In the genomic region with DNA sequence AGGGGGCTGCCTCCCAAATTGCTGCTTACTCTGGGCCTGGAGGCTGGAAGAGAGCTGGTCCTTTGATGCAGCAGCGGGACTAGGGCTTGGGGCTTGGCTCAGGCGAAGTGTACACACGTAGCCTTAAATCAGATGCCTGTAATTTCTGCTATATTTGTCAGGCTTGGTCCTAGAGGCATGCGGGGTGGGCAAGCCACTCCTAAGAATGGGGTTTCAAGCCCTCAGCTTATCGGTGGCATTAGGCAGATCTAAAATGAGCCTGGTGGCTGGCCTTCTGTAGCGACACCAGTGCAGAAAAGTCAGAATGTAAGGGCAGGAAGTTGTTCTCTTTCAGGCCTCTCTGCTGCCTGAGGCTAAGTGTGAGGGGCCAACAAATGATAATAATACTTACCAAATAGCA, we compare ENCODE assay signal across 11 cellular contexts. TPM values are rescaled to one million over a fixed set of nuclear protein-coding genes. Genes with fewer than 3 reads are reported as not detected.
DNase-seq lines count a peak whose midpoint lies in the region; ATAC-seq and TF ChIP-seq lines count a peak whose summit lies in the region.
"Had no signal": no experiment of that assay in that cellular context is flagged by ENCODE, and none has a peak within 500 bp of the region (broad histone marks: within the 10 kb centered on the region; RNA-seq: fewer than 3 reads in every experiment).

No MANE protein-coding gene starts in this region.

- TF ChIP-seq CTCF in GM12875 (IDR thresholded peaks at IDR 0.05; ENCODE audit: borderline replicate concordance, insufficient read depth, low read depth, low read length): no peak

- no peaks in the 10 kb centered on the region for H3K4me1 ChIP-seq in CD8-positive, alpha-beta memory T cell (ENCODE audit: insufficient read depth, low read length)

- DNase-seq in CD8-positive, alpha-beta memory T cell: no peak
- no peak for DNase-seq in activated naive CD8-positive, alpha-beta T cell treated with anti-CD3 and anti-CD28 coated beads, Interleukin-2, amount 10 ng/mL, durations not matched to agents 7 days and 5 days
- DNase-seq in naive thymus-derived CD8-positive, alpha-beta T cell: no peak
- DNase-seq in GM19240 (ENCODE audit: insufficient read length, low spot score) (no peak), LoVo (ENCODE audit: low spot score) (no peak)
- DNase-seq: effector memory CD4-positive, alpha-beta T cell; GF-D8 had no signal

- H3K9me3 Mint-ChIP-seq in CD8-positive, alpha-beta memory T cell: peaks cover 0 to 12% (median under 1%) of the 10 kb centered on the region in 5 donors
- H3K9me3 Mint-ChIP-seq in activated naive CD8-positive, alpha-beta T cell treated with anti-CD3 and anti-CD28 coated beads, Interleukin-2, amount 10 ng/mL, durations not matched to agents 7 days and 5 days: no peaks in the 10 kb centered on the region
- peaks cover 0 to 7% (median 2%) of the 10 kb centered on the region in 9 donors for H3K9me3 Mint-ChIP-seq in naive thymus-derived CD8-positive, alpha-beta T cell

- H3K27me3 Mint-ChIP-seq in CD8-positive, alpha-beta memory T cell: peaks cover 41 to 73% of the 10 kb centered on the region in 2 donors
- H3K27me3 Mint-ChIP-seq in activated naive CD8-positive, alpha-beta T cell treated with anti-CD3 and anti-CD28 coated beads, Interleukin-2, amount 10 ng/mL, durations not matched to agents 7 days and 5 days: peaks cover 77% of the 10 kb centered on the region
- H3K27me3 Mint-ChIP-seq in naive thymus-derived CD8-positive, alpha-beta T cell: peaks cover 48 to 81% (median 64%) of the 10 kb centered on the region in 5 donors

- POLR2A ChIA-PET in CD8-positive, alpha-beta memory T cell (lab: Charles Lee): no interaction called here
- POLR2A ChIA-PET in activated naive CD8-positive, alpha-beta T cell treated with anti-CD3 and anti-CD28 coated beads, Interleukin-2, amount 10 ng/mL, durations not matched to agents 7 days and 5 days (lab: Charles Lee): no interaction called here
- POLR2A ChIA-PET in naive thymus-derived CD8-positive, alpha-beta T cell (lab: Charles Lee): no interaction called here

- H3K27ac Mint-ChIP-seq in CD8-positive, alpha-beta memory T cell: peak overlapping the region in 1 of 8 donors; percentile 3
- no peak overlapping the region for H3K27ac Mint-ChIP-seq in activated naive CD8-positive, alpha-beta T cell treated with anti-CD3 and anti-CD28 coated beads, Interleukin-2, amount 10 ng/mL, durations not matched to agents 7 days and 5 days
- H3K27ac Mint-ChIP-seq in naive thymus-derived CD8-positive, alpha-beta T cell: no peak overlapping the region

- ATAC-seq in activated naive CD8-positive, alpha-beta T cell treated with anti-CD3 and anti-CD28 coated beads, Interleukin-2, amount 10 ng/mL, durations not matched to agents 7 days and 5 days (ENCODE audit: low read depth): no peak
- no peak for ATAC-seq in naive thymus-derived CD8-positive, alpha-beta T cell
- ATAC-seq in HG02571 (IDR thresholded peaks at IDR 0.05; ENCODE audit: unreplicated experiment): no peak
- ATAC-seq in HG03354 (IDR thresholded peaks at IDR 0.05; ENCODE audit: poor library complexity, severe bottlenecking, unreplicated experiment): no peak

- no peak overlapping the region for H3K4me3 ChIP-seq in CD8-positive, alpha-beta memory T cell (ENCODE audit: low read length)
- peak overlapping the region; percentile 93 for H3K4me3 ChIP-seq in GM12875 (ENCODE audit: low read depth, low read length)

- CTCF ChIA-PET in CD8-positive, alpha-beta memory T cell (lab: Charles Lee): no interaction called here

- H3K27ac ChIP-seq in CD8-positive, alpha-beta memory T cell (ENCODE audit: low read depth, low read length): no peak overlapping the region

- H3K36me3 ChIP-seq in CD8-positive, alpha-beta memory T cell (ENCODE audit: insufficient read depth, low read length): no peaks in the 10 kb centered on the region

- peaks cover 12% of the 10 kb centered on the region for H3K27me3 ChIP-seq in CD8-positive, alpha-beta memory T cell (ENCODE audit: insufficient read depth, low read length, poor library complexity, severe bottlenecking)

- H3K4me3 Mint-ChIP-seq in CD8-positive, alpha-beta memory T cell: peak overlapping the region in 6 of 7 donors; percentile 5 to 65 (median 21)
- H3K4me3 Mint-ChIP-seq in activated naive CD8-positive, alpha-beta T cell treated with anti-CD3 and anti-CD28 coated beads, Interleukin-2, amount 10 ng/mL, durations not matched to agents 7 days and 5 days: peak overlapping the region; percentile 23
- H3K4me3 Mint-ChIP-seq in naive thymus-derived CD8-positive, alpha-beta T cell: peak overlapping the region; percentile 9 to 72 (median 59)

- no peaks in the 10 kb centered on the region for H3K36me3 Mint-ChIP-seq in CD8-positive, alpha-beta memory T cell
- H3K36me3 Mint-ChIP-seq in activated naive CD8-positive, alpha-beta T cell treated with anti-CD3 and anti-CD28 coated beads, Interleukin-2, amount 10 ng/mL, durations not matched to agents 7 days and 5 days: peaks cover 2% of the 10 kb centered on the region
- peaks cover 2 to 4% (median 3%) of the 10 kb centered on the region in 3 donors for H3K36me3 Mint-ChIP-seq in naive thymus-derived CD8-positive, alpha-beta T cell

- no peaks in the 10 kb centered on the region for H3K9me3 ChIP-seq in CD8-positive, alpha-beta memory T cell (ENCODE audit: low read length)

- H3K4me1 Mint-ChIP-seq in CD8-positive, alpha-beta memory T cell: peaks cover 13 to 27% (median 18%) of the 10 kb centered on the region in 3 donors
- H3K4me1 Mint-ChIP-seq in activated naive CD8-positive, alpha-beta T cell treated with anti-CD3 and anti-CD28 coated beads, Interleukin-2, amount 10 ng/mL, durations not matched to agents 7 days and 5 days: peaks cover 13% of the 10 kb centered on the region
- peaks cover 7 to 31% (median 28%) of the 10 kb centered on the region in 4 donors for H3K4me1 Mint-ChIP-seq in naive thymus-derived CD8-positive, alpha-beta T cell

RNA-seq across cellular contexts. Expression of gene SLC8A3, which starts 0.9 kb away (rescaled TPM):
- total RNA-seq in CD8-positive, alpha-beta memory T cell: under 1 TPM in 1 of 2 experiments, not detected in 1; 0.09 TPM
- polyA plus RNA-seq in CD8-positive, alpha-beta memory T cell: not detected
- under 1 TPM in 1 of 2 experiments, not detected in 1; 0.11 TPM for total RNA-seq in activated naive CD8-positive, alpha-beta T cell treated with anti-CD3 and anti-CD28 coated beads, Interleukin-2, amount 10 ng/mL, durations not matched to agents 7 days and 5 days
- total RNA-seq in naive thymus-derived CD8-positive, alpha-beta T cell: not detected
- polyA plus RNA-seq in naive thymus-derived CD8-positive, alpha-beta T cell: not detected
- total RNA-seq: NCI-H460 had no signal
